Comparison of ENCODE assay signal across 23 cellular contexts in the genomic region with DNA sequence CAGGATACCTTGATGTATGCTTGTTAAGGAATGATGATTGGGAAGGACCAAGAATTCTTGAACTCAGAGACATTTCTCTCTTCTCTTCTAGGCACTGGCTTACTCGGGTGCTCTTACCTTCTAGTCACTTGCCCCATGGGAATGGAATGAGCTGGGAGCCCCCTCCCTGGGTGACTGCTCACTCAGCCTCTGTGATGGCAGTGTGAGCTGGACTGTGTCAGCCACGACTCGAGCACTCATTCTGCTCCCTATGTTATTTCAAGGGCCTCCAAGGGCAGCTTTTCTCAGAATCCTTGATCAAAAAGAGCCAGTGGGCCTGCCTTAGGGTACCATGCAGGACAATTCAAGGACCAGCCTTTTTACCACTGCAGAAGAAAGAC. TPM values are rescaled to one million over a fixed set of nuclear protein-coding genes. Genes with fewer than 3 reads are reported as not detected.
DNase-seq lines count a peak whose midpoint lies in the region; ATAC-seq, FAIRE-seq and TF ChIP-seq lines count a peak whose summit lies in the region.
"Had no signal": no experiment of that assay in that cellular context is flagged by ENCODE, and none has a peak within 500 bp of the region (broad histone marks: within the 10 kb centered on the region; RNA-seq: fewer than 3 reads in every experiment).

No MANE protein-coding gene starts in this region.

- peak; percentile 60 for DNase-seq in cardiac septum (ENCODE audit: low spot score)
- DNase-seq in right cardiac atrium = no peak
- DNase-seq in HFFc6 = no peak
- no peak for DNase-seq in K562 (ENCODE audit: extremely low read depth in 1 of 4, low spot score in 3 of 4)
- DNase-seq in stimulated activated naive B cell treated with anti-CD40 and anti-IgM and Interleukin-4, amounts not matched to agents 10 μg/mL and 1 μg/mL and 100 μg/mL, for 72 hours = no peak
- no peak for DNase-seq in nucleus accumbens (lab: John Stamatoyannopoulos, UW)
- DNase-seq in stimulated activated CD4-positive, alpha-beta T cell treated with anti-CD3 and anti-CD28 coated beads, Interleukin-4, amount 100 ng/mL, for 4 hours = no peak
- DNase-seq: activated CD4-positive, alpha-beta T cell treated with anti-CD3 and anti-CD28 coated beads, Interleukin-2, amount 50 U/mL, for 1 hour; activated gamma-delta T cell treated with Interleukin-2 at 50 U/mL for 16 hours; DMS153; IMR-90; NCI-H1105; NCI-H2081; NCI-H345; NCI-H82; SK-N-SH; stimulated activated CD4-positive, alpha-beta T cell treated with anti-CD3 and anti-CD28 coated beads, Interleukin-2, amount 100 ng/mL, for 48 hours; stimulated activated naive CD4-positive, alpha-beta T cell treated with Interleukin-2 at 50 U/mL for 16 hours; T-helper 2 cell; tibial artery had no signal

- CTCF ChIA-PET in K562 (lab: Yijun Ruan, JAX; ENCODE audit: low intra/inter-chr PET ratio) = no interaction called here

- no peaks in the 10 kb centered on the region for H4K20me1 ChIP-seq in K562 (replicated peaks; ENCODE audit: control insufficient read depth, insufficient read depth, low read length)

- H3K36me3 ChIP-seq in K562 (ENCODE audit: control insufficient read depth, insufficient read depth, low read length) = peaks cover 90% of the 10 kb centered on the region; the same call in 2 of the 3 replicates

- H3K79me2 ChIP-seq in K562 (ENCODE audit: control insufficient read depth, insufficient read depth, low read length) = no peaks in the 10 kb centered on the region

- no peak for ATAC-seq in right cardiac atrium
- ATAC-seq in K562 = no peak
- ATAC-seq in stimulated activated naive B cell treated with anti-CD40 and anti-IgM and Interleukin-4, amounts not matched to agents 10 μg/mL and 1 μg/mL and 100 μg/mL, for 72 hours (replicated peaks) = no peak
- ATAC-seq in GM21737 (IDR thresholded peaks at IDR 0.05; ENCODE audit: unreplicated experiment) = no peak

- no peaks in the 10 kb centered on the region for H3K9me3 ChIP-seq in right cardiac atrium (ENCODE audit: control insufficient read depth, low read length)
- H3K9me3 ChIP-seq in K562 (replicated peaks; ENCODE audit: control insufficient read depth, insufficient read depth, low read depth, low read length) = no peaks in the 10 kb centered on the region
- H3K9me3 ChIP-seq: ascending aorta, neutrophil, SK-N-SH, tibial artery had no signal

- H3K27ac ChIP-seq in right cardiac atrium (ENCODE audit: low read length) = no peak overlapping the region
- H3K27ac ChIP-seq in K562 (ENCODE audit: extremely low read depth, low read depth, low read length) = no peak overlapping the region
- H3K27ac ChIP-seq: neutrophil had no signal

- 0 out of 2 replicates have a peak, but pooled peaks have one; percentile 6 for TF ChIP-seq POLR2A in K562 (conservative IDR thresholded peaks at IDR 0.05)

- in situ Hi-C loops in K562 (cut with MboI) = no loop called here

- H3K4me1 ChIP-seq in right cardiac atrium (ENCODE audit: control insufficient read depth, insufficient read depth, low read length) = peaks cover 7% of the 10 kb centered on the region
- H3K4me1 ChIP-seq in K562 (replicated peaks in 1 of 2; ENCODE audit: control insufficient read depth in 2 of 2, insufficient read depth in 2 of 2, low read length in 2 of 2) = peaks cover 0 to under 1% of the 10 kb centered on the region in 2 experiments; a peak in 3 of 5 replicates

- H3K4me3 ChIP-seq in right cardiac atrium (ENCODE audit: low read length) = no peak overlapping the region
- H3K4me3 ChIP-seq in K562 = no peak overlapping the region
- H3K4me3 ChIP-seq: ascending aorta, tibial artery had no signal

- no peak overlapping the region for H3K4me3 Mint-ChIP-seq in HFFc6
- no peak overlapping the region for H3K4me3 Mint-ChIP-seq in stimulated activated naive B cell treated with anti-CD40 and anti-IgM and Interleukin-4, amounts not matched to agents 10 μg/mL and 1 μg/mL and 100 μg/mL, for 72 hours

- H3K4me1 Mint-ChIP-seq in HFFc6 (ENCODE audit: low read depth) = peaks cover 11% of the 10 kb centered on the region
- H3K4me1 Mint-ChIP-seq in stimulated activated naive B cell treated with anti-CD40 and anti-IgM and Interleukin-4, amounts not matched to agents 10 μg/mL and 1 μg/mL and 100 μg/mL, for 72 hours = peaks cover 4 to 18% of the 10 kb centered on the region in 2 donors

- no peaks in the 10 kb centered on the region for H3K9me1 ChIP-seq in K562 (ENCODE audit: control insufficient read depth, insufficient read depth, low read length)

- H2AFZ ChIP-seq in K562 (ENCODE audit: low read depth, low read length) = no peak overlapping the region

- H3K36me3 Mint-ChIP-seq in HFFc6 (ENCODE audit: low read depth) = peaks cover 46% of the 10 kb centered on the region
- H3K36me3 Mint-ChIP-seq in stimulated activated naive B cell treated with anti-CD40 and anti-IgM and Interleukin-4, amounts not matched to agents 10 μg/mL and 1 μg/mL and 100 μg/mL, for 72 hours = peaks cover 42 to 61% of the 10 kb centered on the region in 2 donors

- peaks cover 8% of the 10 kb centered on the region for H3K27me3 Mint-ChIP-seq in HFFc6 (ENCODE audit: insufficient read depth)
- H3K27me3 Mint-ChIP-seq in stimulated activated naive B cell treated with anti-CD40 and anti-IgM and Interleukin-4, amounts not matched to agents 10 μg/mL and 1 μg/mL and 100 μg/mL, for 72 hours = no peaks in the 10 kb centered on the region

- no peak for FAIRE-seq in K562 (lab: Jason Lieb, UNC)

- no peaks in the 10 kb centered on the region for H3K9me3 Mint-ChIP-seq in HFFc6
- no peaks in the 10 kb centered on the region for H3K9me3 Mint-ChIP-seq in stimulated activated naive B cell treated with anti-CD40 and anti-IgM and Interleukin-4, amounts not matched to agents 10 μg/mL and 1 μg/mL and 100 μg/mL, for 72 hours

- H3K9ac ChIP-seq in K562 (ENCODE audit: insufficient read depth in 1 of 2, low read depth in 2 of 2, low read length in 2 of 2) = no peak overlapping the region
- H3K9ac ChIP-seq: SK-N-SH had no signal

- no peak for TF ChIP-seq RAD21 in K562 (CRISPR knock-in tag; conservative IDR thresholded peaks at IDR 0.05 in 1 of 2, IDR thresholded peaks at IDR 0.05 in 1 of 2)

- BruUV-seq in K562 (replicated peaks; lab: Mats Ljungman, UMichigan) = no TSS peak

- intact Hi-C loops in cardiac septum (cut with DNase I) (no loop called here), right cardiac atrium (cut with DNase I) (no loop called here), K562 (cut with micrococcal nuclease) (no loop called here)

- POLR2A ChIA-PET in K562 (lab: Yijun Ruan, JAX) = interaction anchor here (0.7 to 1.2 kb wide), 3 partner anchors 8 to 38 kb away, joined by 3 to 4 read pairs (median 3); no protein-coding TSS in a partner anchor

- H3K27me3 ChIP-seq in right cardiac atrium (ENCODE audit: control insufficient read depth, insufficient read depth) (no peaks in the 10 kb centered on the region), K562 (ENCODE audit: control insufficient read depth in 2 of 2, insufficient read depth in 2 of 2, low read length in 2 of 2) (no peaks in the 10 kb centered on the region)
- H3K27me3 ChIP-seq: ascending aorta, neutrophil, tibial artery had no signal

- no peak for TF ChIP-seq EP300 in K562 (IDR thresholded peaks at IDR 0.05; ENCODE audit: low read length)

- 62% methylated on average over 3 of the region's 3 CpGs for WGBS in right cardiac atrium
- WGBS in K562 (ENCODE audit: insufficient coverage, low coverage, missing lambda C conversion rate) = 100% methylated on average over 1 of the region's 3 CpGs

- H3K4me2 ChIP-seq in K562 (ENCODE audit: insufficient read depth, low read length) = no peak overlapping the region
- H3K4me2 ChIP-seq: SK-N-SH had no signal

- peak overlapping the region; percentile 69 for H3K27ac Mint-ChIP-seq in HFFc6
- H3K27ac Mint-ChIP-seq in stimulated activated naive B cell treated with anti-CD40 and anti-IgM and Interleukin-4, amounts not matched to agents 10 μg/mL and 1 μg/mL and 100 μg/mL, for 72 hours = peak overlapping the region; percentile 67

- TF ChIP-seq CTCF in HFFc6 (IDR thresholded peaks at IDR 0.05) = no peak
- TF ChIP-seq CTCF in K562 (IDR thresholded peaks at IDR 0.05 in 2 of 3, conservative IDR thresholded peaks at IDR 0.05 in 1 of 3; ENCODE audit: insufficient read depth in 2 of 3, low read depth in 1 of 3, low read length in 3 of 3) = no peak

RNA-seq across cellular contexts. Expression of a gene that starts 10.7 kb away (rescaled TPM):
- 25.5 TPM for total RNA-seq in cardiac septum
- 10 to 100 TPM; 18.9 to 28.6 (median 23.8) TPM for total RNA-seq in right cardiac atrium
- polyA plus RNA-seq in right cardiac atrium = 23.4 TPM
- 10 to 100 TPM; 60.7 to 64.9 (median 63.1) TPM for total RNA-seq in HFFc6 (2021; fragmentation: NEBNext Ultra II Directional; extraction: Animal tissue kit (Norgen Biotek cat#: 25700))
- 44.6 and 82.7 TPM in 2 replicates for total RNA-seq in K562 (2011; cell fraction: chromatin; rRNA removed; ENCODE audit: low replicate concordance)
- total RNA-seq in K562 (2011; cell fraction: nucleolus; rRNA removed) = 61.3 and 65.7 TPM in 2 replicates
- 79.0 and 86.9 TPM in 2 replicates for total RNA-seq in K562 (2011; cell fraction: nucleoplasm; rRNA removed)
- total RNA-seq in K562 (2014; rRNA removed) = 13.1 and 19.5 TPM in 2 replicates
- 21.1 and 21.7 TPM in 2 replicates for total RNA-seq in K562 (2014; rRNA removed; fragmentation: Illumina TruSeq; extraction: Trizol)
- 22.4 and 22.9 TPM in 2 replicates for total RNA-seq in K562 (2015; rRNA removed; fragmentation: Illumina TruSeq; extraction: Trizol)
- total RNA-seq in K562 (2021) = 21.3 and 21.4 TPM in 2 replicates
- 29.4 and 30.9 TPM in 2 replicates for polyA plus RNA-seq in K562 (2011; rRNA removed)
- polyA plus RNA-seq in K562 (2011; cell fraction: cytosol; rRNA removed) = 47.2 and 64.5 TPM in 2 replicates
- polyA plus RNA-seq in K562 (2011; cell fraction: nucleus; rRNA removed) = 58.5 and 58.8 TPM in 2 replicates
- polyA plus RNA-seq in K562 (2012) = 14.2 and 15.7 TPM in 2 replicates
- polyA plus RNA-seq in K562 (2014; fragmentation: Illumina TruSeq; extraction: Trizol) = 31.7 and 33.8 TPM in 2 replicates
- 10 to 100 TPM; 12.5 to 14.2 TPM for polyA plus RNA-seq in K562 (2014; fragmentation: Nextera tagmentation; extraction: Ambion mirVana)
- 18.6 and 22.9 TPM in 2 replicates for polyA plus RNA-seq in K562 (2014; rRNA removed)
- 39.0 and 49.8 TPM in 2 replicates for polyA minus RNA-seq in K562 (2011; rRNA and poly(A)+ RNA removed)
- 14.3 and 20.3 TPM in 2 replicates for polyA minus RNA-seq in K562 (2011; cell fraction: cytosol; rRNA and poly(A)+ RNA removed)
- 17.0 and 26.9 TPM in 2 replicates for polyA minus RNA-seq in K562 (2011; cell fraction: nucleus; rRNA and poly(A)+ RNA removed)

RNA-seq across cellular contexts. Expression of a gene that starts 10.9 kb away (rescaled TPM):
- 15.8 TPM for total RNA-seq in cardiac septum
- total RNA-seq in right cardiac atrium = 10 to 100 TPM; 19.8 to 22.1 (median 21.1) TPM
- 35.2 TPM for polyA plus RNA-seq in right cardiac atrium
- total RNA-seq in HFFc6 (2021; fragmentation: NEBNext Ultra II Directional; extraction: Animal tissue kit (Norgen Biotek cat#: 25700)) = 10 to 100 TPM; 36.2 to 42.8 (median 39.9) TPM
- total RNA-seq in K562 (2011; cell fraction: chromatin; rRNA removed; ENCODE audit: low replicate concordance) = 20.2 and 33.3 TPM in 2 replicates
- total RNA-seq in K562 (2011; cell fraction: nucleolus; rRNA removed) = 15.0 and 19.0 TPM in 2 replicates
- 29.5 and 49.3 TPM in 2 replicates for total RNA-seq in K562 (2011; cell fraction: nucleoplasm; rRNA removed)
- 46.8 and 47.2 TPM in 2 replicates for total RNA-seq in K562 (2014; rRNA removed)
- 52.1 and 53.4 TPM in 2 replicates for total RNA-seq in K562 (2014; rRNA removed; fragmentation: Illumina TruSeq; extraction: Trizol)
- 51.0 and 52.2 TPM in 2 replicates for total RNA-seq in K562 (2015; rRNA removed; fragmentation: Illumina TruSeq; extraction: Trizol)
- 44.3 and 44.9 TPM in 2 replicates for total RNA-seq in K562 (2021)
- polyA plus RNA-seq in K562 (2011; rRNA removed) = 61.0 and 69.7 TPM in 2 replicates
- polyA plus RNA-seq in K562 (2011; cell fraction: cytosol; rRNA removed) = 62.6 and 63.5 TPM in 2 replicates
- 27.5 and 30.1 TPM in 2 replicates for polyA plus RNA-seq in K562 (2011; cell fraction: nucleus; rRNA removed)
- polyA plus RNA-seq in K562 (2012) = 55.4 and 63.8 TPM in 2 replicates
- 68.3 and 82.3 TPM in 2 replicates for polyA plus RNA-seq in K562 (2014; fragmentation: Illumina TruSeq; extraction: Trizol)
- polyA plus RNA-seq in K562 (2014; fragmentation: Nextera tagmentation; extraction: Ambion mirVana) = 100 to 1,000 TPM; 112 to 117 TPM
- polyA plus RNA-seq in K562 (2014; rRNA removed) = 65.1 and 67.0 TPM in 2 replicates
- polyA minus RNA-seq in K562 (2011; rRNA and poly(A)+ RNA removed) = 30.4 and 33.7 TPM in 2 replicates
- polyA minus RNA-seq in K562 (2011; cell fraction: cytosol; rRNA and poly(A)+ RNA removed) = 11.4 and 14.8 TPM in 2 replicates
- polyA minus RNA-seq in K562 (2011; cell fraction: nucleus; rRNA and poly(A)+ RNA removed) = 8.6 and 13.6 TPM in 2 replicates

RNA-seq across cellular contexts. Expression of a gene that starts 30.7 kb away (rescaled TPM):
- total RNA-seq in cardiac septum = 331 TPM
- 100 to 1,000 TPM; 245 to 330 (median 314) TPM for total RNA-seq in right cardiac atrium
- 204 TPM for polyA plus RNA-seq in right cardiac atrium
- 100 to 1,000 TPM; 505 to 594 (median 542) TPM for total RNA-seq in HFFc6 (2021; fragmentation: NEBNext Ultra II Directional; extraction: Animal tissue kit (Norgen Biotek cat#: 25700))
- 49.1 and 72.3 TPM in 2 replicates for total RNA-seq in K562 (2011; cell fraction: chromatin; rRNA removed; ENCODE audit: low replicate concordance)
- total RNA-seq in K562 (2011; cell fraction: nucleolus; rRNA removed) = 111 and 126 TPM in 2 replicates
- total RNA-seq in K562 (2011; cell fraction: nucleoplasm; rRNA removed) = 107 and 112 TPM in 2 replicates
- 280 and 406 TPM in 2 replicates for total RNA-seq in K562 (2014; rRNA removed)
- 256 and 269 TPM in 2 replicates for total RNA-seq in K562 (2014; rRNA removed; fragmentation: Illumina TruSeq; extraction: Trizol)
- 264 and 273 TPM in 2 replicates for total RNA-seq in K562 (2015; rRNA removed; fragmentation: Illumina TruSeq; extraction: Trizol)
- total RNA-seq in K562 (2021) = 319 and 328 TPM in 2 replicates
- polyA plus RNA-seq in K562 (2011; rRNA removed) = 559 and 605 TPM in 2 replicates
- polyA plus RNA-seq in K562 (2011; cell fraction: cytosol; rRNA removed) = 543 and 578 TPM in 2 replicates
- 137 and 198 TPM in 2 replicates for polyA plus RNA-seq in K562 (2011; cell fraction: nucleus; rRNA removed)
- polyA plus RNA-seq in K562 (2012) = 216 and 339 TPM in 2 replicates
- 311 and 316 TPM in 2 replicates for polyA plus RNA-seq in K562 (2014; fragmentation: Illumina TruSeq; extraction: Trizol)
- 10 to 100 TPM; 40.3 to 80.0 TPM for polyA plus RNA-seq in K562 (2014; fragmentation: Nextera tagmentation; extraction: Ambion mirVana)
- 261 and 274 TPM in 2 replicates for polyA plus RNA-seq in K562 (2014; rRNA removed)
- polyA minus RNA-seq in K562 (2011; rRNA and poly(A)+ RNA removed) = 361 and 367 TPM in 2 replicates
- polyA minus RNA-seq in K562 (2011; cell fraction: cytosol; rRNA and poly(A)+ RNA removed) = 206 and 242 TPM in 2 replicates
- polyA minus RNA-seq in K562 (2011; cell fraction: nucleus; rRNA and poly(A)+ RNA removed) = 45.9 and 97.3 TPM in 2 replicates

RNA-seq across cellular contexts. Expression of a gene that starts 41.5 kb away (rescaled TPM):
- 46.7 TPM for total RNA-seq in cardiac septum
- 10 to 100 TPM; 32.8 to 40.0 (median 36.8) TPM for total RNA-seq in right cardiac atrium
- 33.7 TPM for polyA plus RNA-seq in right cardiac atrium
- 10 to 100 TPM; 53.8 to 61.2 (median 56.3) TPM for total RNA-seq in HFFc6 (2021; fragmentation: NEBNext Ultra II Directional; extraction: Animal tissue kit (Norgen Biotek cat#: 25700))
- 168 and 315 TPM in 2 replicates for total RNA-seq in K562 (2011; cell fraction: chromatin; rRNA removed; ENCODE audit: low replicate concordance)
- total RNA-seq in K562 (2011; cell fraction: nucleolus; rRNA removed) = 168 and 191 TPM in 2 replicates
- 147 and 149 TPM in 2 replicates for total RNA-seq in K562 (2011; cell fraction: nucleoplasm; rRNA removed)
- total RNA-seq in K562 (2014; rRNA removed) = 68.9 and 74.1 TPM in 2 replicates
- total RNA-seq in K562 (2014; rRNA removed; fragmentation: Illumina TruSeq; extraction: Trizol) = 51.3 and 60.4 TPM in 2 replicates
- 52.8 and 56.3 TPM in 2 replicates for total RNA-seq in K562 (2015; rRNA removed; fragmentation: Illumina TruSeq; extraction: Trizol)
- total RNA-seq in K562 (2021) = 70.6 and 75.6 TPM in 2 replicates
- polyA plus RNA-seq in K562 (2011; rRNA removed) = 110 and 113 TPM in 2 replicates
- polyA plus RNA-seq in K562 (2011; cell fraction: cytosol; rRNA removed) = 113 and 145 TPM in 2 replicates
- 256 and 261 TPM in 2 replicates for polyA plus RNA-seq in K562 (2011; cell fraction: nucleus; rRNA removed)
- polyA plus RNA-seq in K562 (2012) = 42.5 and 45.3 TPM in 2 replicates
- 61.1 and 62.1 TPM in 2 replicates for polyA plus RNA-seq in K562 (2014; fragmentation: Illumina TruSeq; extraction: Trizol)
- polyA plus RNA-seq in K562 (2014; fragmentation: Nextera tagmentation; extraction: Ambion mirVana) = 10 to 100 TPM; 40.1 to 62.9 TPM
- 71.7 and 74.6 TPM in 2 replicates for polyA plus RNA-seq in K562 (2014; rRNA removed)
- polyA minus RNA-seq in K562 (2011; rRNA and poly(A)+ RNA removed) = 119 and 129 TPM in 2 replicates
- 48.5 and 68.5 TPM in 2 replicates for polyA minus RNA-seq in K562 (2011; cell fraction: cytosol; rRNA and poly(A)+ RNA removed)
- 67.3 and 95.6 TPM in 2 replicates for polyA minus RNA-seq in K562 (2011; cell fraction: nucleus; rRNA and poly(A)+ RNA removed)

RNA-seq across cellular contexts. Expression of a gene that starts 42.0 kb away (rescaled TPM):
- total RNA-seq in cardiac septum = 25.5 TPM
- 10 to 100 TPM; 24.8 to 27.6 (median 25.8) TPM for total RNA-seq in right cardiac atrium
- polyA plus RNA-seq in right cardiac atrium = 42.1 TPM
- total RNA-seq in HFFc6 (2021; fragmentation: NEBNext Ultra II Directional; extraction: Animal tissue kit (Norgen Biotek cat#: 25700)) = 10 to 100 TPM; 31.3 to 42.1 (median 34.8) TPM
- 0.56 TPM in 1 of 2 replicates, not detected in the other for total RNA-seq in K562 (2011; cell fraction: chromatin; rRNA removed; ENCODE audit: low replicate concordance)
- total RNA-seq in K562 (2011; cell fraction: nucleolus; rRNA removed) = 0.67 and 0.79 TPM in 2 replicates
- total RNA-seq in K562 (2011; cell fraction: nucleoplasm; rRNA removed) = 0.46 and 0.51 TPM in 2 replicates
- total RNA-seq in K562 (2014; rRNA removed) = 1.1 and 2.2 TPM in 2 replicates
- 0.11 and 0.13 TPM in 2 replicates for total RNA-seq in K562 (2014; rRNA removed; fragmentation: Illumina TruSeq; extraction: Trizol)
- total RNA-seq in K562 (2015; rRNA removed; fragmentation: Illumina TruSeq; extraction: Trizol) = 0.75 and 1.0 TPM in 2 replicates
- 1.3 and 2.2 TPM in 2 replicates for total RNA-seq in K562 (2021)
- polyA plus RNA-seq in K562 (2011; rRNA removed) = 0.61 and 1.0 TPM in 2 replicates
- polyA plus RNA-seq in K562 (2011; cell fraction: cytosol; rRNA removed) = 1.5 and 3.4 TPM in 2 replicates
- polyA plus RNA-seq in K562 (2011; cell fraction: nucleus; rRNA removed) = 0.81 and 1.5 TPM in 2 replicates
- polyA plus RNA-seq in K562 (2012) = 1.6 and 2.6 TPM in 2 replicates
- polyA plus RNA-seq in K562 (2014; fragmentation: Illumina TruSeq; extraction: Trizol) = 0.52 and 0.91 TPM in 2 replicates
- under 1 TPM in 1 of 2 experiments, not detected in 1; 0.08 TPM for polyA plus RNA-seq in K562 (2014; fragmentation: Nextera tagmentation; extraction: Ambion mirVana)
- 0.92 and 1.6 TPM in 2 replicates for polyA plus RNA-seq in K562 (2014; rRNA removed)
- 0.30 and 0.49 TPM in 2 replicates for polyA minus RNA-seq in K562 (2011; rRNA and poly(A)+ RNA removed)
- 0.73 and 1.1 TPM in 2 replicates for polyA minus RNA-seq in K562 (2011; cell fraction: cytosol; rRNA and poly(A)+ RNA removed)
- polyA minus RNA-seq in K562 (2011; cell fraction: nucleus; rRNA and poly(A)+ RNA removed) = 0.27 and 0.44 TPM in 2 replicates
